ENCODE assay signal across 15 cellular contexts in the genomic region with DNA sequence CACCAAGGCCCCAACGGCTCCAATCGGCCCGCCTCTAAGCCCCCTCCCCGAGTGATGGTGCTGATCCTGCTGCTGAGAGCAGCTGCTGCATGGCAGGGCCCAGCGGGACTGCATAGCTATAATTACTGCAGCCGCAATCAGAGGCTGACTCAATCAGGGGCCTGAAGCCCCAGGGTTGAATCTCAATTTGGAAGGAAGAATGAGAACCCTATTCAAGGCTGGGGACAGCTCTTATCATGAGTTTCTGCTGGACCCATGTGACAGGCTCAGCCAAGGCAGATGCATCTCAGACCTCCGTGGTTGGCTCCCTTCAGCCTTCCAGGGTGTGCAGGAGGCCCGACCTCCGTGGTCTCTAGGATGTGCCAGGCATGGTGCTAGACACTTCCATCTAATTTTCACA.
"Had no signal": no experiment of that assay in that cellular context is flagged by ENCODE, and none has a peak within 500 bp of the region (broad histone marks: within the 10 kb centered on the region; RNA-seq: fewer than 3 reads in every experiment).

No MANE protein-coding gene starts in this region.

- ATAC-seq: sciatic nerve; stimulated activated naive CD8-positive, alpha-beta T cell treated with anti-CD3 and anti-CD28 coated beads, Interleukin-15, Interleukin-2, amounts not matched to agents 100 U/mL and 50 U/mL, for 24 hours had no signal

- H3K4me2 ChIP-seq: hepatocyte had no signal

- H3K9me3 Mint-ChIP-seq: activated T-cell treated with anti-CD3 and anti-CD28 coated beads, Interleukin-2, amount 50 U/mL, for 24 hours; nephron had no signal

- H3K9me3 ChIP-seq: left ventricle myocardium inferior, upper lobe of left lung had no signal

- H3K36me3 ChIP-seq: left ventricle myocardium inferior, upper lobe of left lung had no signal

- H2AFZ ChIP-seq: hepatocyte had no signal

- H3K4me1 ChIP-seq: upper lobe of left lung had no signal

- H3K27me3 Mint-ChIP-seq: activated T-cell treated with anti-CD3 and anti-CD28 coated beads, Interleukin-2, amount 50 U/mL, for 24 hours had no signal

- DNase-seq: activated gamma-delta T cell; activated T-cell treated with anti-CD3 and anti-CD28 coated beads, Interleukin-2, amount 50 U/mL, for 24 hours; central memory CD4-positive, alpha-beta T cell; cortex of kidney; effector CD8-positive, alpha-beta T cell; left ventricle myocardium inferior; mesenchymal stem cell; stimulated activated CD4-positive, alpha-beta T cell treated with anti-CD3 and anti-CD28 coated beads, Interleukin-2, amount 100 ng/mL, for 24 hours; stimulated activated naive CD8-positive, alpha-beta T cell treated with anti-CD3 and anti-CD28 coated beads, Interleukin-15, Interleukin-2, amounts not matched to agents 100 U/mL and 50 U/mL, for 24 hours; SW 1271; T-helper 9 cell; upper lobe of left lung had no signal

- H3K27me3 ChIP-seq: hepatocyte, upper lobe of left lung had no signal

- H3K27ac ChIP-seq: hepatocyte, left ventricle myocardium inferior, upper lobe of left lung had no signal

- H3K4me3 Mint-ChIP-seq: activated T-cell treated with anti-CD3 and anti-CD28 coated beads, Interleukin-2, amount 50 U/mL, for 24 hours; nephron had no signal

- H3K27ac Mint-ChIP-seq: nephron had no signal

- H3K79me2 ChIP-seq: hepatocyte had no signal

- H3K4me3 ChIP-seq: hepatocyte, left ventricle myocardium inferior, upper lobe of left lung had no signal
